ENCODE assay signal across 8 cellular contexts in the genomic region with DNA sequence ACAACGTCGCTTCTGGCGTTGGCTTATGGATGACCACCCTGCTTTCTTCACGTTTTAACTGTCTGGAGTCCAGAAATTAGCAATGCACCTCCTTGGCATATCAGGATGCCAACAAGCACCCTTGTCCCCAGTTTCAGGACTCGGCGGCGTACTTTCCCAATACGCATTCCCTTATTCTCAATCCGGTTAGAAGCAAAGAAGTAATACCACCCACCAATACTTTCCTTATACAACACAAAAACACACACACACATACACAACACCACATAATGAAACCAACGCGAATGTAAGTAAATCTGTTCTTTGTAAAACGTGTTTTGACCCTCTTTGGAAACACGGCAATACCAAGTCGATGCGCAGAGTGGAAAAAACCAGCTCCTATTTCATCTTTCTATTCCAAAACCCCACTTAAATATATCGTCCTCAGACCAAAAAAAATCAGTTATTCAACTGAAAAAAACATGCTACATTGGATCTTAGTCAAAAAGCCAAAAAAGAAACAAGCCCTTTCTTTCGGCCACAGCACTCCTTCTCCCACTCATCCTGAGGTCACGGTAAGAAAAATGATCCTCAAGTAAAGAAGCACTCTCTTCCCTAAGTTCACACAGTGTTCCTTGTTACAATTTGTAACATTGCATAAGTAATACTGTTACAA. TPM values are rescaled to one million over a fixed set of nuclear protein-coding genes. Genes with fewer than 3 reads are reported as not detected.
DNase-seq lines count a peak whose midpoint lies in the region; TF ChIP-seq lines count a peak whose summit lies in the region.

No MANE protein-coding gene starts in this region.

- H3K9me2 ChIP-seq in GM23248 (ENCODE audit: insufficient read depth) = no peaks in the 10 kb centered on the region

- DNase-seq in GDM1 (lab: John Stamatoyannopoulos, UW) (peak; percentile 67), GM23248 (peak; percentile 93), LoVo (ENCODE audit: low spot score) (peak; percentile 73), iPS-NIHi11 (ENCODE audit: low spot score) (peak; percentile 30), lower leg skin (ENCODE audit: low spot score in 2 of 2) (no peak)
- DNase-seq in stimulated activated CD4-positive, alpha-beta T cell treated with anti-CD3 and anti-CD28 coated beads, Interleukin-1b, Interleukin-23, amount 100 ng/mL, for 48 hours = peak; percentile 65

- H3K36me3 Mint-ChIP-seq in brain = peaks cover 11% of the 10 kb centered on the region

- H3K27ac Mint-ChIP-seq in brain = peak overlapping the region in 4 of 5 experiments; percentile 27 to 100 (median 96)

- H3K9ac ChIP-seq in GM23248 = peak overlapping the region; percentile 85

- intact Hi-C loops in lower leg skin (cut with DNase I; ENCODE audit: low total_unique reads) = no loop called here

- peak overlapping the region; percentile 82 for H2AFZ ChIP-seq in GM23248

- TF ChIP-seq POLR2A in Raji (IDR thresholded peaks at IDR 0.05; ENCODE audit: insufficient read depth, low read depth, low read length) (peak; percentile 99), lower leg skin (IDR thresholded peaks at IDR 0.05) (no peak)

- H3K4me3 ChIP-seq in GM23248 (peak overlapping the region; percentile 68), lower leg skin (ENCODE audit: low read depth, poor library complexity, severe bottlenecking) (no peak overlapping the region)

- H3K27ac ChIP-seq in GM23248 = peak overlapping the region; percentile 96

- H3K4me1 ChIP-seq in GM23248 (ENCODE audit: insufficient read depth) = peaks cover 12% of the 10 kb centered on the region

- no peaks in the 10 kb centered on the region for H3K36me3 ChIP-seq in GM23248 (ENCODE audit: low read depth)

- peak overlapping the region; percentile 92 for H3K4me2 ChIP-seq in GM23248 (ENCODE audit: unreplicated experiment)

- in situ Hi-C loops in GM23248 (cut with MboI) = no loop called here

- peak overlapping the region in 3 of 5 experiments; percentile 65 to 75 (median 66) for H3K4me3 Mint-ChIP-seq in brain

- no peaks in the 10 kb centered on the region for H3K9me3 ChIP-seq in GM23248 (ENCODE audit: low read depth)

- H3K79me2 ChIP-seq in GM23248 (ENCODE audit: insufficient read depth) = no peaks in the 10 kb centered on the region

- H3K4me1 Mint-ChIP-seq in brain = peaks cover 26% of the 10 kb centered on the region

- H3K9me3 Mint-ChIP-seq in brain = peaks cover 0 to 16% (median 0%) of the 10 kb centered on the region in 5 experiments

- H3K27me3 Mint-ChIP-seq in brain = peaks cover 10% of the 10 kb centered on the region

- no peaks in the 10 kb centered on the region for H3K27me3 ChIP-seq in GM23248 (replicated peaks; ENCODE audit: insufficient read depth)

- peaks cover 29% of the 10 kb centered on the region for H3F3A ChIP-seq in GM23248 (ENCODE audit: insufficient read depth)

- H4K20me1 ChIP-seq in GM23248 (ENCODE audit: insufficient read depth) = no peaks in the 10 kb centered on the region

- WGBS in GM23248 (ENCODE audit: low coverage in 1 of 2, low lambda C conversion rate in 2 of 2, missing lambda C conversion rate in 2 of 2), 2 experiments = 39 to 40% methylated on average over 18 of the region's 18 CpGs
- WGBS in lower leg skin, 2 donors = 24% methylated on average over 18 of the region's 18 CpGs

- TF ChIP-seq CTCF in brain (conservative IDR thresholded peaks at IDR 0.05) (no peak), lower leg skin (IDR thresholded peaks at IDR 0.05) (no peak)

RNA-seq across cellular contexts. Expression of a gene that starts 31.1 kb away (rescaled TPM):
- 23.0 and 27.8 TPM in 2 replicates for total RNA-seq in GM23248 (2014; rRNA removed; shearing (Covaris generic))
- polyA plus RNA-seq in GM23248 (2016; fragmentation: Nextera tagmentation; extraction: Ambion mirVana) = 49.4 and 50.4 TPM in 2 replicates
- 9.2 TPM for polyA plus RNA-seq in brain (ENCODE audit: insufficient read depth, low read depth, low replicate concordance)
- total RNA-seq in lower leg skin = 10 to 100 TPM; 30.3 to 50.6 (median 43.7) TPM

Comparison
In these comparisons a context has a peak if more than half of its experiments do, and no peak if none do; other contexts are left out.
1. DNase-seq: peak in GDM1 (single experiment), GM23248 (single experiment), LoVo (single experiment), iPS-NIHi11 (single experiment) and stimulated activated CD4-positive, alpha-beta T cell treated with anti-CD3 and anti-CD28 coated beads, Interleukin-1b, Interleukin-23, amount 100 ng/mL, for 48 hours (single experiment); none in lower leg skin (0 of 2).